2 cellular contexts compared by ENCODE assay signal in genomic region chr1:210024996-210025395, GRCh38.
TF ChIP-seq lines count a peak whose summit lies in the region.

No MANE protein-coding gene starts in this region.

TF ChIP-seq in HEK293T, 16 proteins besides CTCF, POLR2A, EP300 and RAD21 (continued from another document):
- TF ChIP-seq PKNOX1 (IDR thresholded peaks at IDR 0.05): no peak
- TF ChIP-seq TARDBP (IDR thresholded peaks at IDR 0.05): no peak
- no peak for TF ChIP-seq ZNF384 (IDR thresholded peaks at IDR 0.05)
- no peak for TF ChIP-seq L3MBTL2 (conservative IDR thresholded peaks at IDR 0.05)
- TF ChIP-seq BHLHE40 (IDR thresholded peaks at IDR 0.05; ENCODE audit: borderline replicate concordance): no peak
- TF ChIP-seq CTBP1 (IDR thresholded peaks at IDR 0.05; ENCODE audit: borderline replicate concordance): no peak
- TF ChIP-seq NFRKB (IDR thresholded peaks at IDR 0.05): no peak
- TF ChIP-seq FOXM1 (IDR thresholded peaks at IDR 0.05; ENCODE audit: borderline replicate concordance): no peak
- TF ChIP-seq ARNT (IDR thresholded peaks at IDR 0.05): no peak
- TF ChIP-seq FOXK2 (IDR thresholded peaks at IDR 0.05): no peak
- TF ChIP-seq SUZ12 (IDR thresholded peaks at IDR 0.05): no peak

TF ChIP-seq in H1, 55 proteins besides CTCF, POLR2A, EP300 and RAD21:
- no peak for TF ChIP-seq BACH1 (IDR thresholded peaks at IDR 0.05; ENCODE audit: low read length)
- TF ChIP-seq SIX5 (IDR thresholded peaks at IDR 0.05; ENCODE audit: low read depth, low read length): no peak
- TF ChIP-seq CBX8 (IDR thresholded peaks at IDR 0.05; ENCODE audit: borderline replicate concordance, low read depth, low read length): no peak
